ENCODE assay signal across 11 cellular contexts in the genomic region with DNA sequence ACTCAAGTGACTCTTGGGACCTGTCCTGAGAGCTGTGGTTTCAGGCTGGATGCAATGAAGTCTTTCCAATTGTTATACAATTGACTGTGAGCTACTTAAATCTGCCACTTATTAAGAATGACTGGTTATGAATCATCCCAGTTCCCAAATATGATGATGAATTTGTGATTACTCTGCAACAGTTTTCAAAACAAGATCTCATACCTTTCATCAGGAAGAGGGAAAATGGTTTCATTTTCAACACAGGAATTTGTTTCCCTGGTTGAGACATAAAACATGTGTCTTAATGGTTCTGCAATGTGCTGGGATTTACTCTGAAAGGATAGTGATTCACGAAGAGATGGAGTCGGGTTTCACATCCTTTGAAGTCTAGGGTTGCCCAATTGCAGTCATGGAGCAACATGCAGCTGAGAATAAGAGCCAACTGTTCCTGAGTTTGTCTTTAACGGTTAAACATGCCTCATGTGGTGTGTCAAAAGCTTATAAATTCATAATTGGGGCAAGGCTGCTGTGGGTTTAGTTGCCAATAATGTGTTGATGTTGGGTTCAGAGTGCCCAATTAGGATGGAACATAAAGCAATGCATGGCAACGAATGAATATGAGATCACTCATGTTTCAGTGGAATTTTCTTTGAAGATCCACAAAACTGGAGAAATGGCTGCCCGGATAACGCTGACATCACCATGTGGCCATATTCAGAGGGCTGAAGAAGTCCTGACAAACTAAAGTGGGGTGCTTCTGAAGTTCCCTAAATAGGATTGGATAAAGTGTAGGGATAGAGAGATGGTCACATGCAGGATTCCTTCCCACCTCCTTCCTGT. TPM values are rescaled to one million over a fixed set of nuclear protein-coding genes. Genes with fewer than 3 reads are reported as not detected.
A peak's percentile ranks its signal among the peaks of the same experiment; 100 is the strongest.
DNase-seq lines count a peak whose midpoint lies in the region; ATAC-seq lines count a peak whose summit lies in the region.
"Had no signal": no experiment of that assay in that cellular context is flagged by ENCODE, and none has a peak within 500 bp of the region (broad histone marks: within the 10 kb centered on the region; RNA-seq: fewer than 3 reads in every experiment).

No MANE protein-coding gene starts in this region.

- H3K4me3 ChIP-seq in right cardiac atrium (ENCODE audit: low read length) (no peak overlapping the region), urinary bladder (ENCODE audit: low read depth, low read length) (no peak overlapping the region)

- H3K4me1 Mint-ChIP-seq in natural killer cell treated with Interleukin-12 subunit alpha and Interleukin-12 subunit beta and Interleukin-15 and Interleukin-18, amount 100 ng/mL, for 72 hours (ENCODE audit: low read depth in 2 of 2), result no peaks in the 10 kb centered on the region
- H3K4me1 Mint-ChIP-seq in activated CD4-positive, alpha-beta memory T cell treated with anti-CD3 and anti-CD28 coated beads, Interleukin-2, amount 10 ng/mL, durations not matched to agents 7 days and 5 days, result no peaks in the 10 kb centered on the region

- peak; percentile 79 to 94 for ATAC-seq in right cardiac atrium
- ATAC-seq in natural killer cell treated with Interleukin-12 subunit alpha and Interleukin-12 subunit beta and Interleukin-15 and Interleukin-18, amount 100 ng/mL, for 72 hours, result no peak
- no peak for ATAC-seq in GM21360 (IDR thresholded peaks at IDR 0.05; ENCODE audit: unreplicated experiment)

- 47% methylated on average over 6 of the region's 6 CpGs for WGBS in right cardiac atrium
- WGBS in urinary bladder, result 30% methylated on average over 6 of the region's 6 CpGs

- H3K9me3 ChIP-seq in right cardiac atrium (ENCODE audit: control insufficient read depth, low read length), result no peaks in the 10 kb centered on the region

- CTCF ChIA-PET in activated CD4-positive, alpha-beta memory T cell treated with anti-CD3 and anti-CD28 coated beads, Interleukin-2, amount 10 ng/mL, durations not matched to agents 7 days and 5 days (lab: Charles Lee), result interaction anchor here (1.1 kb wide), 1 partner anchor 37 kb away, joined by 4 read pairs; no protein-coding TSS in a partner anchor

- H3K36me3 Mint-ChIP-seq in natural killer cell treated with Interleukin-12 subunit alpha and Interleukin-12 subunit beta and Interleukin-15 and Interleukin-18, amount 100 ng/mL, for 72 hours, result no peaks in the 10 kb centered on the region
- no peaks in the 10 kb centered on the region for H3K36me3 Mint-ChIP-seq in activated CD4-positive, alpha-beta memory T cell treated with anti-CD3 and anti-CD28 coated beads, Interleukin-2, amount 10 ng/mL, durations not matched to agents 7 days and 5 days (ENCODE audit: low read depth)

- H3K27ac Mint-ChIP-seq in natural killer cell treated with Interleukin-12 subunit alpha and Interleukin-12 subunit beta and Interleukin-15 and Interleukin-18, amount 100 ng/mL, for 72 hours, result no peak overlapping the region
- H3K27ac Mint-ChIP-seq in activated CD4-positive, alpha-beta memory T cell treated with anti-CD3 and anti-CD28 coated beads, Interleukin-2, amount 10 ng/mL, durations not matched to agents 7 days and 5 days, result no peak overlapping the region

- H3K4me1 ChIP-seq in right cardiac atrium (ENCODE audit: control insufficient read depth, insufficient read depth, low read length) (no peaks in the 10 kb centered on the region), urinary bladder (ENCODE audit: insufficient read depth) (no peaks in the 10 kb centered on the region)

- in situ Hi-C loops in SK-MEL-5 (cut with HindIII; ENCODE audit: low pct_unique_long_range_greater_than_20kb, low sequenced_read_pairs), result no loop called here

- no peaks in the 10 kb centered on the region for H3K36me3 ChIP-seq in urinary bladder (ENCODE audit: insufficient read depth)

- H3K27me3 ChIP-seq in right cardiac atrium (ENCODE audit: control insufficient read depth, insufficient read depth), result no peaks in the 10 kb centered on the region

- intact Hi-C loops in right cardiac atrium (cut with DNase I), result no loop called here

- H3K27ac ChIP-seq in right cardiac atrium (ENCODE audit: low read length), result no peak overlapping the region
- H3K27ac ChIP-seq in urinary bladder (ENCODE audit: low read depth), result peak overlapping the region; percentile 27
- H3K27ac ChIP-seq: 22Rv1 had no signal

- peaks cover 2% of the 10 kb centered on the region for H3K9me3 Mint-ChIP-seq in natural killer cell treated with Interleukin-12 subunit alpha and Interleukin-12 subunit beta and Interleukin-15 and Interleukin-18, amount 100 ng/mL, for 72 hours
- no peaks in the 10 kb centered on the region for H3K9me3 Mint-ChIP-seq in activated CD4-positive, alpha-beta memory T cell treated with anti-CD3 and anti-CD28 coated beads, Interleukin-2, amount 10 ng/mL, durations not matched to agents 7 days and 5 days

- H3K4me3 Mint-ChIP-seq in natural killer cell treated with Interleukin-12 subunit alpha and Interleukin-12 subunit beta and Interleukin-15 and Interleukin-18, amount 100 ng/mL, for 72 hours, result no peak overlapping the region
- H3K4me3 Mint-ChIP-seq in activated CD4-positive, alpha-beta memory T cell treated with anti-CD3 and anti-CD28 coated beads, Interleukin-2, amount 10 ng/mL, durations not matched to agents 7 days and 5 days, result no peak overlapping the region

- H3K27me3 Mint-ChIP-seq in natural killer cell treated with Interleukin-12 subunit alpha and Interleukin-12 subunit beta and Interleukin-15 and Interleukin-18, amount 100 ng/mL, for 72 hours, result peaks cover 0 to 9% of the 10 kb centered on the region in 2 donors
- no peaks in the 10 kb centered on the region for H3K27me3 Mint-ChIP-seq in activated CD4-positive, alpha-beta memory T cell treated with anti-CD3 and anti-CD28 coated beads, Interleukin-2, amount 10 ng/mL, durations not matched to agents 7 days and 5 days

- POLR2A ChIA-PET in activated CD4-positive, alpha-beta memory T cell treated with anti-CD3 and anti-CD28 coated beads, Interleukin-2, amount 10 ng/mL, durations not matched to agents 7 days and 5 days (lab: Charles Lee), result no interaction called here

- DNase-seq in NCI-H1105 treated with DMSO at 0.1 percent for 48 hours (lab: John Stamatoyannopoulos, UW), result peak; percentile 4
- no peak for DNase-seq in NCI-H1105 (lab: John Stamatoyannopoulos, UW)
- DNase-seq in SK-MEL-5 (ENCODE audit: low read depth, low spot score), result peak; percentile 90
- peak in 1 of 3 donors; percentile 19 for DNase-seq in right cardiac atrium
- DNase-seq in natural killer cell treated with Interleukin-12 subunit alpha and Interleukin-12 subunit beta and Interleukin-15 and Interleukin-18, amount 100 ng/mL, for 72 hours (ENCODE audit: low spot score), result no peak
- no peak for DNase-seq in activated CD4-positive, alpha-beta memory T cell treated with anti-CD3 and anti-CD28 coated beads, Interleukin-2, amount 10 ng/mL, durations not matched to agents 7 days and 5 days
- DNase-seq: NCI-H446 had no signal

RNA-seq across cellular contexts. Expression of a gene that starts 41.0 kb away (rescaled TPM):
- total RNA-seq in SK-MEL-5 (2014; rRNA removed; shearing (Covaris generic)), result not detected in 2 replicates
- not detected in 2 replicates for polyA plus RNA-seq in SK-MEL-5 (2015; cell fraction: cytosol; rRNA removed)
- polyA plus RNA-seq in SK-MEL-5 (2015; cell fraction: nucleus; rRNA removed), result not detected in 2 replicates
- total RNA-seq in right cardiac atrium (not detected), urinary bladder (2.6 TPM)
- polyA plus RNA-seq in right cardiac atrium (not detected), urinary bladder (2.2 TPM)
- not detected for total RNA-seq in natural killer cell treated with Interleukin-12 subunit alpha and Interleukin-12 subunit beta and Interleukin-15 and Interleukin-18, amount 100 ng/mL, for 72 hours
- total RNA-seq in activated CD4-positive, alpha-beta memory T cell treated with anti-CD3 and anti-CD28 coated beads, Interleukin-2, amount 10 ng/mL, durations not matched to agents 7 days and 5 days, result not detected
- total RNA-seq: subcutaneous adipose tissue had no signal

Comparison
In these comparisons a context has a peak if more than half of its experiments do, and no peak if none do; other contexts are left out.
1. DNase-seq: peak in NCI-H1105 treated with DMSO at 0.1 percent for 48 hours (single experiment) and SK-MEL-5 (single experiment); none in NCI-H1105 (single experiment), natural killer cell treated with Interleukin-12 subunit alpha and Interleukin-12 subunit beta and Interleukin-15 and Interleukin-18, amount 100 ng/mL, for 72 hours (single experiment) and activated CD4-positive, alpha-beta memory T cell treated with anti-CD3 and anti-CD28 coated beads, Interleukin-2, amount 10 ng/mL, durations not matched to agents 7 days and 5 days (single experiment).
2. ATAC-seq: peak in right cardiac atrium (2 of 2); none in natural killer cell treated with Interleukin-12 subunit alpha and Interleukin-12 subunit beta and Interleukin-15 and Interleukin-18, amount 100 ng/mL, for 72 hours (0 of 2) and GM21360 (single experiment).